ENCODE assay signal across 40 cellular contexts in genomic region chr1:77319036-77319705, GRCh38. TPM values are rescaled to one million over a fixed set of nuclear protein-coding genes. Genes with fewer than 3 reads are reported as not detected.
DNase-seq lines count a peak whose midpoint lies in the region; ATAC-seq, FAIRE-seq and TF ChIP-seq lines count a peak whose summit lies in the region.
"Had no signal": no experiment of that assay in that cellular context is flagged by ENCODE, and none has a peak within 500 bp of the region (broad histone marks: within the 10 kb centered on the region; RNA-seq: fewer than 3 reads in every experiment).

No MANE protein-coding gene starts in this region.

- H4K5ac ChIP-seq in IMR-90 (ENCODE audit: low read depth, low read length) = peak overlapping the region; percentile 73; the same call in 1 of the 2 replicates

- peak overlapping the region; percentile 36; the same call in 1 of the 2 replicates for H3K4me2 ChIP-seq in IMR-90 (ENCODE audit: low read depth, low read length)
- H3K4me2 ChIP-seq in astrocyte (ENCODE audit: low read length) = no peak overlapping the region
- H3K4me2 ChIP-seq in osteoblast (ENCODE audit: insufficient read depth, low read length) = peak overlapping the region; percentile 17
- H3K4me2 ChIP-seq: BLaER1 treated with 17β-estradiol and CSF1 and Interleukin-3, amounts not matched to agents 10 nM and 100 nM had no signal

- dilution Hi-C loops in IMR-90 (cut with HindIII; ENCODE audit: low sequenced_read_pairs, unreplicated experiment) = no loop called here

- no peak overlapping the region for H3K56ac ChIP-seq in IMR-90 (ENCODE audit: extremely low read depth, insufficient read depth, low read length)

- no peak for TF ChIP-seq POLR2A in IMR-90 (IDR thresholded peaks at IDR 0.05; ENCODE audit: low read depth, low read length)

- in situ Hi-C loops in IMR-90 (cut with MboI; ENCODE audit: low sequenced_read_pairs) = no loop called here

- H2BK120ac ChIP-seq in IMR-90 (ENCODE audit: low read depth, low read length) = peak overlapping the region; percentile 83

- H3K18ac ChIP-seq in IMR-90 (ENCODE audit: low read depth, low read length) = peak overlapping the region; percentile 91; the same call in 1 of the 2 replicates

- no peak overlapping the region for H2AFZ ChIP-seq in IMR-90 (replicated peaks; ENCODE audit: low read length, poor library complexity)
- no peak overlapping the region for H2AFZ ChIP-seq in astrocyte (ENCODE audit: low read depth, low read length)
- peak overlapping the region; percentile 51 for H2AFZ ChIP-seq in osteoblast (ENCODE audit: low read length)

- TF ChIP-seq CTCF in IMR-90 (conservative IDR thresholded peaks at IDR 0.05; ENCODE audit: low read depth, low read length) (no peak), astrocyte (IDR thresholded peaks at IDR 0.05; ENCODE audit: insufficient read depth, low read depth, low read length) (no peak), osteoblast (IDR thresholded peaks at IDR 0.05; ENCODE audit: extremely low read depth, low read depth, low read length) (no peak)

- POLR2A ChIA-PET in IMR-90 (lab: Charles Lee; ENCODE audit: unreplicated experiment) = no interaction called here

- CTCF ChIA-PET in IMR-90 (lab: Yijun Ruan, JAX) = interaction anchor here (0.6 kb wide), 1 partner anchor 13 kb away, joined by 3 read pairs; no protein-coding TSS in a partner anchor

- no peak for ATAC-seq in IMR-90 (ENCODE audit: low read depth)
- no peak for ATAC-seq in GM21723 (IDR thresholded peaks at IDR 0.05; ENCODE audit: unreplicated experiment)
- ATAC-seq in GM21447 (IDR thresholded peaks at IDR 0.05; ENCODE audit: unreplicated experiment) = no peak
- ATAC-seq in GM18858 (IDR thresholded peaks at IDR 0.05; ENCODE audit: unreplicated experiment) = no peak
- ATAC-seq: activated CD4-positive, alpha-beta T cell treated with anti-CD3 and anti-CD28 coated beads for 36 hours; gastroesophageal sphincter; left cardiac atrium; pancreas; stimulated activated naive CD8-positive, alpha-beta T cell treated with anti-CD3 and anti-CD28 coated beads, Interleukin-15, amount 100 ng/mL, for 72 hours had no signal

- peak overlapping the region; percentile 17; the same call in 1 of the 2 replicates for H3K4ac ChIP-seq in IMR-90 (ENCODE audit: low read depth, low read length)

- no peak overlapping the region for H3K4me3 Mint-ChIP-seq in astrocyte (ENCODE audit: unreplicated experiment)
- H3K4me3 Mint-ChIP-seq: activated CD4-positive, alpha-beta T cell treated with anti-CD3 and anti-CD28 coated beads for 36 hours; activated CD8-positive, alpha-beta T cell treated with anti-CD3 and anti-CD28 coated beads for 36 hours; activated naive CD4-positive, alpha-beta T cell treated with anti-CD3 and anti-CD28 coated beads, Interleukin-2, amount 10 ng/mL, durations not matched to agents 7 days and 5 days; neural crest cell; stimulated activated naive CD8-positive, alpha-beta T cell treated with anti-CD3 and anti-CD28 coated beads, Interleukin-15, amount 100 ng/mL, for 72 hours had no signal

- H3K27me3 Mint-ChIP-seq in astrocyte (ENCODE audit: low read depth, unreplicated experiment) = no peaks in the 10 kb centered on the region
- H3K27me3 Mint-ChIP-seq: activated CD4-positive, alpha-beta T cell treated with anti-CD3 and anti-CD28 coated beads for 36 hours; activated CD8-positive, alpha-beta T cell treated with anti-CD3 and anti-CD28 coated beads for 36 hours; activated naive CD4-positive, alpha-beta T cell treated with anti-CD3 and anti-CD28 coated beads, Interleukin-2, amount 10 ng/mL, durations not matched to agents 7 days and 5 days; stimulated activated naive CD8-positive, alpha-beta T cell treated with anti-CD3 and anti-CD28 coated beads, Interleukin-15, amount 100 ng/mL, for 72 hours had no signal

- no TSS peak for BruUV-seq in IMR-90 (replicated peaks; lab: Mats Ljungman, UMichigan)

- H3K9ac ChIP-seq in IMR-90 (ENCODE audit: low read depth, low read length) (no peak overlapping the region), astrocyte (ENCODE audit: low read length) (no peak overlapping the region)
- H3K9ac ChIP-seq: BLaER1 treated with 17β-estradiol and CSF1 and Interleukin-3, amounts not matched to agents 10 nM and 100 nM had no signal

- H3K9me3 Mint-ChIP-seq in astrocyte (ENCODE audit: unreplicated experiment) = no peaks in the 10 kb centered on the region
- H3K9me3 Mint-ChIP-seq: activated CD8-positive, alpha-beta T cell treated with anti-CD3 and anti-CD28 coated beads for 36 hours; activated naive CD4-positive, alpha-beta T cell treated with anti-CD3 and anti-CD28 coated beads, Interleukin-2, amount 10 ng/mL, durations not matched to agents 7 days and 5 days had no signal

- WGBS in IMR-90 (ENCODE audit: extremely low coverage in 2 of 2, insufficient read length in 1 of 2), 2 experiments = no CpG with 5 or more reads among the region's 1 CpG

- H3K4me3 ChIP-seq in IMR-90 (ENCODE audit: insufficient read depth, low read depth, low read length) = no peak overlapping the region
- no peak overlapping the region for H3K4me3 ChIP-seq in astrocyte (ENCODE audit: insufficient read depth, low read depth, low read length)
- peak overlapping the region; percentile 3 for H3K4me3 ChIP-seq in osteoblast (ENCODE audit: insufficient read depth, low read length)
- H3K4me3 ChIP-seq: BLaER1 treated with 17β-estradiol and CSF1 and Interleukin-3, amounts not matched to agents 10 nM and 100 nM; breast epithelium; dorsolateral prefrontal cortex; esophagus squamous epithelium; gastroesophageal sphincter; pancreas; Peyer's patch; spleen; thyroid gland; vagina had no signal

- no peaks in the 10 kb centered on the region for H3K79me2 ChIP-seq in astrocyte (ENCODE audit: insufficient read depth, low read length)
- no peaks in the 10 kb centered on the region for H3K79me2 ChIP-seq in osteoblast (ENCODE audit: insufficient read depth, low read length)

- H3K9me3 ChIP-seq in IMR-90 (ENCODE audit: control insufficient read depth, insufficient read depth, low read length) (no peaks in the 10 kb centered on the region), astrocyte (ENCODE audit: insufficient read depth, low read depth, low read length) (no peaks in the 10 kb centered on the region), osteoblast (ENCODE audit: low read depth, low read length) (no peaks in the 10 kb centered on the region)
- H3K9me3 ChIP-seq: BLaER1 treated with 17β-estradiol and CSF1 and Interleukin-3, amounts not matched to agents 10 nM and 100 nM; breast epithelium; esophagus squamous epithelium; gastroesophageal sphincter; pancreas; Peyer's patch; spleen; thyroid gland; vagina had no signal

- no peaks in the 10 kb centered on the region for H3K36me3 Mint-ChIP-seq in astrocyte (ENCODE audit: low read depth, unreplicated experiment)
- H3K36me3 Mint-ChIP-seq: activated naive CD4-positive, alpha-beta T cell treated with anti-CD3 and anti-CD28 coated beads, Interleukin-2, amount 10 ng/mL, durations not matched to agents 7 days and 5 days had no signal

- peak overlapping the region; percentile 33; the same call in 1 of the 3 replicates for H2BK15ac ChIP-seq in IMR-90 (ENCODE audit: low read depth, low read length)

- H3K23ac ChIP-seq in IMR-90 (ENCODE audit: low read depth, low read length) = peak overlapping the region; percentile 33; the same call in 1 of the 2 replicates

- peak; percentile 17 for DNase-seq in EL
- peak; percentile 45 for DNase-seq in IMR-90
- no peak for DNase-seq in astrocyte (ENCODE audit: low read depth)
- DNase-seq in osteoblast (ENCODE audit: insufficient read length, low spot score, missing footprints) = peak; percentile 44
- DNase-seq in GM19240 (ENCODE audit: insufficient read length, low spot score) = no peak
- DNase-seq: activated CD4-positive, alpha-beta T cell treated with anti-CD3 and anti-CD28 coated beads for 36 hours; activated CD8-positive, alpha-beta T cell treated with anti-CD3 and anti-CD28 coated beads for 36 hours; activated naive CD4-positive, alpha-beta T cell treated with anti-CD3 and anti-CD28 coated beads, Interleukin-2, amount 10 ng/mL, durations not matched to agents 7 days and 5 days; amygdala; COR-L47; dorsolateral prefrontal cortex; esophagus squamous epithelium; GOT3; hippocampal formation; left cardiac atrium; NCI-H1417 treated with DMSO at 0.1 percent for 48 hours; NCI-H2081 treated with DMSO at 0.1 percent for 48 hours; NCI-H345; NCI-H748 treated with DMSO at 0.1 percent for 48 hours; pancreas; Peyer's patch; SIG-M5; spleen; stimulated activated CD4-positive, alpha-beta T cell treated with anti-CD3 and anti-CD28 coated beads, Interleukin-2, amount 100 ng/mL, for 24 hours; stimulated activated naive CD8-positive, alpha-beta T cell treated with anti-CD3 and anti-CD28 coated beads, Interleukin-15, amount 100 ng/mL, for 72 hours; SW 1271; T-helper 9 cell; thyroid gland had no signal

- peak overlapping the region; percentile 88 for H2BK5ac ChIP-seq in IMR-90 (ENCODE audit: low read depth, low read length, poor library complexity, severe bottlenecking)

- TF ChIP-seq RAD21 in IMR-90 (IDR thresholded peaks at IDR 0.05; ENCODE audit: low read length) = no peak

- peak; percentile 29 for FAIRE-seq in astrocyte (lab: Jason Lieb, UNC)
- FAIRE-seq: endometrium, G401.6, pancreas had no signal

- peaks cover 0 to 36% of the 10 kb centered on the region in 2 experiments; a peak in 2 of 4 replicates for H3K79me1 ChIP-seq in IMR-90 (ENCODE audit: low read depth in 1 of 2, low read length in 2 of 2)

- peak overlapping the region; percentile 16; the same call in 1 of the 2 replicates for H4K91ac ChIP-seq in IMR-90 (ENCODE audit: insufficient read depth, low read depth, low read length)

- H3K4me1 Mint-ChIP-seq in astrocyte (ENCODE audit: low read depth, unreplicated experiment) = peaks cover 30% of the 10 kb centered on the region
- H3K4me1 Mint-ChIP-seq: neural crest cell had no signal

- H2AK5ac ChIP-seq in IMR-90 (ENCODE audit: low read depth, low read length) = peak overlapping the region; percentile 11; the same call in 1 of the 2 replicates

- H3K4me1 ChIP-seq in IMR-90 (ENCODE audit: control insufficient read depth, insufficient read depth, low read length) (peaks cover 16% of the 10 kb centered on the region), astrocyte (ENCODE audit: insufficient read depth, low read length) (peaks cover 6% of the 10 kb centered on the region), osteoblast (ENCODE audit: insufficient read depth, low read length) (peaks cover 26% of the 10 kb centered on the region)
- H3K4me1 ChIP-seq: BLaER1 treated with 17β-estradiol and CSF1 and Interleukin-3, amounts not matched to agents 10 nM and 100 nM; breast epithelium; esophagus squamous epithelium; gastroesophageal sphincter; Peyer's patch; spleen; thyroid gland; vagina had no signal

- H3K9me1 ChIP-seq in IMR-90 (ENCODE audit: insufficient read depth, low read length) = 0 out of 2 replicates have a peak, but pooled peaks cover 3% of the 10 kb centered on the region

- H2BK20ac ChIP-seq in IMR-90 (ENCODE audit: low read depth, low read length) = peak overlapping the region; percentile 82

- intact Hi-C loops in IMR-90 (cut with micrococcal nuclease) = no loop called here

- H3K27ac ChIP-seq in IMR-90 (ENCODE audit: insufficient read depth, low read length) (no peak overlapping the region), astrocyte (ENCODE audit: low read depth, low read length) (no peak overlapping the region), osteoblast (ENCODE audit: low read depth, low read length) (peak overlapping the region; percentile 56)
- H3K27ac ChIP-seq: BLaER1 treated with 17β-estradiol and CSF1 and Interleukin-3, amounts not matched to agents 10 nM and 100 nM; breast epithelium; esophagus squamous epithelium; gastroesophageal sphincter; HL-60; pancreas; Peyer's patch; spleen; thyroid gland; vagina; VCaP had no signal

- H3K36me3 ChIP-seq in IMR-90 (ENCODE audit: control insufficient read depth, insufficient read depth, low read length) (no peaks in the 10 kb centered on the region), astrocyte (ENCODE audit: insufficient read depth, low read length) (no peaks in the 10 kb centered on the region), osteoblast (ENCODE audit: insufficient read depth, low read length) (no peaks in the 10 kb centered on the region)
- H3K36me3 ChIP-seq: BLaER1 treated with 17β-estradiol and CSF1 and Interleukin-3, amounts not matched to agents 10 nM and 100 nM; breast epithelium; esophagus squamous epithelium; gastroesophageal sphincter; pancreas; Peyer's patch; spleen; thyroid gland; vagina had no signal

- no peak overlapping the region for H2AK9ac ChIP-seq in IMR-90 (replicated peaks; ENCODE audit: low read depth, low read length, poor library complexity)

- peak overlapping the region; percentile 39 for H3K14ac ChIP-seq in IMR-90 (replicated peaks; ENCODE audit: low read depth, low read length)

- H4K20me1 ChIP-seq in IMR-90 (ENCODE audit: insufficient read depth, low read length) (no peaks in the 10 kb centered on the region), astrocyte (ENCODE audit: insufficient read depth, low read length) (no peaks in the 10 kb centered on the region), osteoblast (ENCODE audit: insufficient read depth, low read length) (no peaks in the 10 kb centered on the region)
- H4K20me1 ChIP-seq: BLaER1 treated with 17β-estradiol and CSF1 and Interleukin-3, amounts not matched to agents 10 nM and 100 nM had no signal

- H3K27me3 ChIP-seq in IMR-90 (ENCODE audit: control insufficient read depth, insufficient read depth, low read length) (no peaks in the 10 kb centered on the region), astrocyte (ENCODE audit: insufficient read depth, low read length) (no peaks in the 10 kb centered on the region), osteoblast (ENCODE audit: insufficient read depth, low read length) (no peaks in the 10 kb centered on the region)
- H3K27me3 ChIP-seq: BLaER1 treated with 17β-estradiol and CSF1 and Interleukin-3, amounts not matched to agents 10 nM and 100 nM; breast epithelium; dorsolateral prefrontal cortex; esophagus squamous epithelium; gastroesophageal sphincter; pancreas; Peyer's patch; spleen; thyroid gland; vagina had no signal

- H3K27ac Mint-ChIP-seq in astrocyte (ENCODE audit: unreplicated experiment) = no peak overlapping the region
- H3K27ac Mint-ChIP-seq: activated CD4-positive, alpha-beta T cell treated with anti-CD3 and anti-CD28 coated beads for 36 hours; activated CD8-positive, alpha-beta T cell treated with anti-CD3 and anti-CD28 coated beads for 36 hours; activated naive CD4-positive, alpha-beta T cell treated with anti-CD3 and anti-CD28 coated beads, Interleukin-2, amount 10 ng/mL, durations not matched to agents 7 days and 5 days; stimulated activated naive CD8-positive, alpha-beta T cell treated with anti-CD3 and anti-CD28 coated beads, Interleukin-15, amount 100 ng/mL, for 72 hours had no signal

- H4K8ac ChIP-seq in IMR-90 (ENCODE audit: low read depth in 2 of 2, low read length in 2 of 2) = peak overlapping the region; percentile 15 to 80; a peak in 2 of 4 replicates

RNA-seq across cellular contexts. Expression of gene AK5, which starts 37.4 kb away (rescaled TPM):
- total RNA-seq in IMR-90 (2012; rRNA removed) = 25.8 and 54.7 TPM in 2 replicates
- 20.7 and 22.5 TPM in 2 replicates for polyA plus RNA-seq in IMR-90 (2012; rRNA removed)
- 7.7 and 12.8 TPM in 2 replicates for polyA plus RNA-seq in IMR-90 (2012; cell fraction: cytosol; rRNA removed)
- polyA plus RNA-seq in IMR-90 (2012; cell fraction: nucleus; rRNA removed; ENCODE audit: low replicate concordance) = 2.7 and 8.6 TPM in 2 replicates
- total RNA-seq in astrocyte = 1.7 and 4.4 TPM in 2 replicates
- total RNA-seq in osteoblast = 25.3 and 38.3 TPM in 2 replicates
- total RNA-seq: esophagus squamous epithelium had no signal

Comparison
In these comparisons a context has a peak if more than half of its experiments do, and no peak if none do; other contexts are left out.
1. DNase-seq: peak in EL (single experiment), IMR-90 (single experiment) and osteoblast (single experiment); none in astrocyte (single experiment) and GM19240 (single experiment).